In the genomic region with DNA sequence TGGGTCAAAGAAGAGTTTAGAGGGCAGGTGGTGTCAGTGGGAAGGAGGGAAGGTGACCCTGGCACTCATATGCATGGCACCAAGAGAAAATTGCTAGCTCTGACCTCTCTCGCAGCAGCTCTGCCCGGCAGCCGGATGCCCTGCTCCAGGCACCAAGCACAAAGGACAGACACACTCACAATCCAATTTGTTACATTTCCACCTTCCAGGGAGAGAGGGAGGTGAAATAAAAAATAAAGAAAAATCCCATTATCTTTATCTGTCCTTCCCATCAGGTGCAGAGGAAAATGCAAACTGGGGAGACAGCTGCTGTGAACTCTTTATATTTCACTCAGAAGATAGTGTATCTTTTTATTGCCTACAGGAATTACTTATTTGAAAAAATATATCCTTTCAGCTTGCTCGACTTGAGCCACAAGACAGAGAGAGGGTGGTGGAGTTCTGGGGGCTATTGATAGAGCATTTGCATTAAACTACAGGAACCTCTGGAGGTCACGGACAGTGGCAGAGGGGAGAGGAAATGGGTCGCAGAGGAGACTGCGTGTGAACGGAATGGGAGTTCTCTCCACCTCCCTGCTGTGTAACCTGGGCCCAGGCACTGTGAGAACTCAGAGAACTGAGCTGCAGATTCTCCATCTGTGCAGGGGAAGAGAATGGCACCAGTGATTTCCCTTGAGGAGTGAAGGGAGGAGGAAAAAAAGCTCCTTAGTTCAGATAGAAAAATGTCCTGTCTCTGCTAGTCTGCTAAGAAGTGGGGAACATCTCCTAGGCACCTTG, we compare ENCODE assay signal across 16 cellular contexts.
A peak's percentile ranks its signal among the peaks of the same experiment; 100 is the strongest.
DNase-seq lines count a peak whose midpoint lies in the region; ATAC-seq and TF ChIP-seq lines count a peak whose summit lies in the region.
"Had no signal": no experiment of that assay in that cellular context is flagged by ENCODE, and none has a peak within 500 bp of the region (broad histone marks: within the 10 kb centered on the region; RNA-seq: fewer than 3 reads in every experiment).

No MANE protein-coding gene starts in this region.

- no peak overlapping the region for H2BK120ac ChIP-seq in mesendoderm (ENCODE audit: low read depth, low read length)

- H3K9me2 ChIP-seq in GM23248 (ENCODE audit: insufficient read depth): no peaks in the 10 kb centered on the region

- no peaks in the 10 kb centered on the region; the same call in 1 of the 2 replicates for H3K27me3 ChIP-seq in H7 (ENCODE audit: control insufficient read depth, insufficient read depth, low read length)
- no peaks in the 10 kb centered on the region for H3K27me3 ChIP-seq in mesendoderm (ENCODE audit: insufficient read depth, low read length, poor library complexity)
- H3K27me3 ChIP-seq in GM23248 (replicated peaks; ENCODE audit: insufficient read depth): peaks cover 22% of the 10 kb centered on the region

- H2BK15ac ChIP-seq in mesendoderm (replicated peaks; ENCODE audit: low read depth): no peak overlapping the region

- no peak overlapping the region for H2BK5ac ChIP-seq in mesendoderm (ENCODE audit: low read length)

- no peak overlapping the region for H3K4me3 ChIP-seq in H7 (ENCODE audit: insufficient read depth, low read depth, low read length)
- H3K4me3 ChIP-seq in mesendoderm (ENCODE audit: low read length): no peak overlapping the region
- no peak overlapping the region for H3K4me3 ChIP-seq in GM23248

- no peaks in the 10 kb centered on the region for H3K9me3 ChIP-seq in GM23248 (ENCODE audit: low read depth)
- H3K9me3 ChIP-seq: Caco-2 had no signal

- H3K56ac ChIP-seq in mesendoderm (ENCODE audit: low read length): peak overlapping the region; percentile 15

- H3K79me2 ChIP-seq in mesendoderm (ENCODE audit: control insufficient read depth, insufficient read depth, low read length): no peaks in the 10 kb centered on the region
- H3K79me2 ChIP-seq in GM23248 (ENCODE audit: insufficient read depth): no peaks in the 10 kb centered on the region

- H3K9ac ChIP-seq in mesendoderm (ENCODE audit: low read length) (no peak overlapping the region), GM23248 (no peak overlapping the region)

- H3K4me1 Mint-ChIP-seq in brain: peaks cover 32% of the 10 kb centered on the region
- H3K4me1 Mint-ChIP-seq: IgD-negative memory B cell had no signal

- no peak overlapping the region for H3K4ac ChIP-seq in mesendoderm (ENCODE audit: low read depth, low read length)

- no peak overlapping the region for H3K4me2 ChIP-seq in mesendoderm (ENCODE audit: low read length)
- no peak overlapping the region for H3K4me2 ChIP-seq in GM23248 (ENCODE audit: unreplicated experiment)

- no peak overlapping the region for H3K23ac ChIP-seq in mesendoderm (ENCODE audit: low read length)

- WGBS in mesendoderm (ENCODE audit: extremely low coverage, insufficient coverage, low lambda C conversion rate): no CpG with 5 or more reads among the region's 8 CpGs
- WGBS in GM23248 (ENCODE audit: low coverage in 1 of 2, low lambda C conversion rate in 2 of 2, missing lambda C conversion rate in 2 of 2), 2 experiments: 76 to 78% methylated on average over 8 of the region's 8 CpGs

- no peak overlapping the region for H2AFZ ChIP-seq in GM23248

- no peak overlapping the region for H2AK5ac ChIP-seq in mesendoderm (ENCODE audit: low read length)

- H3K4me3 Mint-ChIP-seq in brain: no peak overlapping the region
- H3K4me3 Mint-ChIP-seq: CD4-positive, alpha-beta T cell; IgD-negative memory B cell had no signal

- H4K20me1 ChIP-seq in GM23248 (ENCODE audit: insufficient read depth): no peaks in the 10 kb centered on the region

- peaks cover 43% of the 10 kb centered on the region for H3K36me3 Mint-ChIP-seq in brain
- H3K36me3 Mint-ChIP-seq: IgD-negative memory B cell had no signal

- peaks cover 3% of the 10 kb centered on the region for H3K4me1 ChIP-seq in mesendoderm (ENCODE audit: control insufficient read depth, low read depth, low read length)
- H3K4me1 ChIP-seq in GM23248 (ENCODE audit: insufficient read depth): no peaks in the 10 kb centered on the region
- H3K4me1 ChIP-seq: Caco-2 had no signal

- no peak for TF ChIP-seq CTCF in brain (conservative IDR thresholded peaks at IDR 0.05)

- DNase-seq in H7: peak; percentile 60
- peak; percentile 57 for DNase-seq in NCI-H2171 treated with DMSO at 0.1 percent for 48 hours (lab: John Stamatoyannopoulos, UW)
- DNase-seq in mesendoderm: no peak
- no peak for DNase-seq in GM23248
- DNase-seq in NCI-H69 (lab: John Stamatoyannopoulos, UW): no peak
- DNase-seq: ACHN; AML-193; Caco-2; CD4-positive, alpha-beta T cell; HCEC 1CT; KBM-7 had no signal

- no peak overlapping the region for H4K5ac ChIP-seq in mesendoderm (ENCODE audit: low read length)

- no peak for ATAC-seq in GM18502 (IDR thresholded peaks at IDR 0.05; ENCODE audit: poor library complexity, unreplicated experiment)
- ATAC-seq: HepG2 had no signal

- H3K27ac Mint-ChIP-seq in brain: peak overlapping the region in 3 of 5 experiments; percentile 63 to 87 (median 67)
- H3K27ac Mint-ChIP-seq: CD4-positive, alpha-beta T cell; IgD-negative memory B cell had no signal

- H3K36me3 ChIP-seq in H7 (replicated peaks; ENCODE audit: control insufficient read depth, insufficient read depth, low read length) (no peaks in the 10 kb centered on the region), mesendoderm (ENCODE audit: control insufficient read depth, insufficient read depth, low read length) (no peaks in the 10 kb centered on the region), GM23248 (ENCODE audit: low read depth) (no peaks in the 10 kb centered on the region)

- no peaks in the 10 kb centered on the region for H3K9me3 Mint-ChIP-seq in brain
- H3K9me3 Mint-ChIP-seq: CD4-positive, alpha-beta T cell; IgD-negative memory B cell had no signal

- H3F3A ChIP-seq in GM23248 (ENCODE audit: insufficient read depth): no peaks in the 10 kb centered on the region

- H3K79me1 ChIP-seq in mesendoderm (ENCODE audit: low read length): no peaks in the 10 kb centered on the region

- H3K18ac ChIP-seq in mesendoderm (ENCODE audit: low read length): no peak overlapping the region

- in situ Hi-C loops in GM23248 (cut with MboI): no loop called here

- H3K27ac ChIP-seq in mesendoderm (ENCODE audit: low read depth, low read length) (no peak overlapping the region), GM23248 (no peak overlapping the region)
- H3K27ac ChIP-seq: C4-2B had no signal

- H3K27me3 Mint-ChIP-seq in brain: peaks cover 8% of the 10 kb centered on the region
- H3K27me3 Mint-ChIP-seq: IgD-negative memory B cell had no signal

- H4K8ac ChIP-seq in mesendoderm (ENCODE audit: low read depth, low read length): no peak overlapping the region

Comparison
In these comparisons a context has a peak if more than half of its experiments do, and no peak if none do; other contexts are left out.
1. DNase-seq: peak in H7 (single experiment) and NCI-H2171 treated with DMSO at 0.1 percent for 48 hours (single experiment); none in mesendoderm (single experiment), GM23248 (single experiment) and NCI-H69 (single experiment).